ENCODE assay signal across 22 cellular contexts in genomic region chr2:15092691-15093090, GRCh38.
A peak's percentile ranks its signal among the peaks of the same experiment; 100 is the strongest.
DNase-seq lines count a peak whose midpoint lies in the region; ATAC-seq and TF ChIP-seq lines count a peak whose summit lies in the region.
"Had no signal": no experiment of that assay in that cellular context is flagged by ENCODE, and none has a peak within 500 bp of the region (broad histone marks: within the 10 kb centered on the region; RNA-seq: fewer than 3 reads in every experiment).

No MANE protein-coding gene starts in this region.

- no peak overlapping the region for H3K27ac Mint-ChIP-seq in activated T-cell treated with anti-CD3 and anti-CD28 coated beads, Interleukin-2, amount 50 U/mL, for 24 hours
- H3K27ac Mint-ChIP-seq: activated CD4-positive, alpha-beta memory T cell treated with anti-CD3 and anti-CD28 coated beads for 36 hours; CD4-positive, CD25-positive, alpha-beta regulatory T cell; nephron progenitor cell; stimulated activated memory B cell treated with anti-CD40 and anti-IgM and Interleukin-4, amounts not matched to agents 10 μg/mL and 1 μg/mL and 100 μg/mL, for 72 hours had no signal

- no peaks in the 10 kb centered on the region for H3K36me3 Mint-ChIP-seq in activated T-cell treated with anti-CD3 and anti-CD28 coated beads, Interleukin-2, amount 50 U/mL, for 24 hours (ENCODE audit: low read depth)
- H3K36me3 Mint-ChIP-seq: activated CD4-positive, alpha-beta memory T cell treated with anti-CD3 and anti-CD28 coated beads for 36 hours; CD4-positive, CD25-positive, alpha-beta regulatory T cell; stimulated activated memory B cell treated with anti-CD40 and anti-IgM and Interleukin-4, amounts not matched to agents 10 μg/mL and 1 μg/mL and 100 μg/mL, for 72 hours had no signal

- in situ Hi-C loops in astrocyte of the cerebellum (cut with HindIII; ENCODE audit: low sequenced_read_pairs): no loop called here
- in situ Hi-C loops in G401 (cut with HindIII; ENCODE audit: low sequenced_read_pairs): no loop called here

- TF ChIP-seq CTCF in AG10803 (conservative IDR thresholded peaks at IDR 0.05; ENCODE audit: low read length) (no peak), astrocyte of the cerebellum (IDR thresholded peaks at IDR 0.05; ENCODE audit: low read depth, low read length, missing control alignments) (no peak)

- no peak for ATAC-seq in GM21786 (IDR thresholded peaks at IDR 0.05; ENCODE audit: unreplicated experiment)
- ATAC-seq: gastrocnemius medialis; stimulated activated memory B cell treated with anti-CD40 and anti-IgM and Interleukin-4, amounts not matched to agents 10 μg/mL and 1 μg/mL and 100 μg/mL, for 72 hours had no signal

- no peaks in the 10 kb centered on the region for H3K27me3 Mint-ChIP-seq in activated T-cell treated with anti-CD3 and anti-CD28 coated beads, Interleukin-2, amount 50 U/mL, for 24 hours
- H3K27me3 Mint-ChIP-seq: activated CD4-positive, alpha-beta memory T cell treated with anti-CD3 and anti-CD28 coated beads for 36 hours; stimulated activated memory B cell treated with anti-CD40 and anti-IgM and Interleukin-4, amounts not matched to agents 10 μg/mL and 1 μg/mL and 100 μg/mL, for 72 hours had no signal

- no peaks in the 10 kb centered on the region for H3K9me3 Mint-ChIP-seq in activated T-cell treated with anti-CD3 and anti-CD28 coated beads, Interleukin-2, amount 50 U/mL, for 24 hours
- H3K9me3 Mint-ChIP-seq: activated CD4-positive, alpha-beta memory T cell treated with anti-CD3 and anti-CD28 coated beads for 36 hours; stimulated activated memory B cell treated with anti-CD40 and anti-IgM and Interleukin-4, amounts not matched to agents 10 μg/mL and 1 μg/mL and 100 μg/mL, for 72 hours had no signal

- peak; percentile 24 for DNase-seq in AG10803 (ENCODE audit: low read depth)
- peak; percentile 45 for DNase-seq in HT1080 (ENCODE audit: low read depth)
- DNase-seq in astrocyte of the cerebellum (ENCODE audit: low read depth): peak; percentile 27
- DNase-seq in iris pigment epithelial cell (ENCODE audit: low read depth): peak; percentile 54
- DNase-seq in activated T-cell treated with anti-CD3 and anti-CD28 coated beads, Interleukin-2, amount 50 U/mL, for 24 hours: no peak
- DNase-seq in DMS53 treated with DMSO at 0.1 percent for 48 hours (lab: John Stamatoyannopoulos, UW; ENCODE audit: unreplicated experiment): no peak
- no peak for DNase-seq in G401 (ENCODE audit: low spot score)
- DNase-seq: activated CD4-positive, alpha-beta memory T cell treated with anti-CD3 and anti-CD28 coated beads for 36 hours; activated effector memory CD4-positive, alpha-beta T cell treated with Interleukin-2 at 50 U/mL for 16 hours; caudate nucleus; CD4-positive, CD25-positive, alpha-beta regulatory T cell; DMS 273 treated with DMSO at 0.1 percent for 48 hours; gastrocnemius medialis; GDM1; hippocampal formation; Kasumi-1; nephron progenitor cell; stimulated activated CD4-positive, alpha-beta T cell treated with anti-CD3 and anti-CD28 coated beads, Interleukin-1b, Interleukin-23, amount 100 ng/mL, for 48 hours; T-helper 2 cell; WERI-Rb-1 had no signal

- peaks cover 4% of the 10 kb centered on the region for H3K4me1 Mint-ChIP-seq in activated T-cell treated with anti-CD3 and anti-CD28 coated beads, Interleukin-2, amount 50 U/mL, for 24 hours (ENCODE audit: low read depth)
- H3K4me1 Mint-ChIP-seq: CD4-positive, CD25-positive, alpha-beta regulatory T cell; stimulated activated memory B cell treated with anti-CD40 and anti-IgM and Interleukin-4, amounts not matched to agents 10 μg/mL and 1 μg/mL and 100 μg/mL, for 72 hours had no signal

- no peak overlapping the region for H3K4me3 Mint-ChIP-seq in activated T-cell treated with anti-CD3 and anti-CD28 coated beads, Interleukin-2, amount 50 U/mL, for 24 hours
- H3K4me3 Mint-ChIP-seq: activated CD4-positive, alpha-beta memory T cell treated with anti-CD3 and anti-CD28 coated beads for 36 hours; CD4-positive, CD25-positive, alpha-beta regulatory T cell; nephron progenitor cell; stimulated activated memory B cell treated with anti-CD40 and anti-IgM and Interleukin-4, amounts not matched to agents 10 μg/mL and 1 μg/mL and 100 μg/mL, for 72 hours had no signal

- H3K4me3 ChIP-seq in AG10803 (ENCODE audit: low read length) (no peak overlapping the region), astrocyte of the cerebellum (ENCODE audit: low read depth, low read length) (no peak overlapping the region)
- H3K4me3 ChIP-seq: gastrocnemius medialis had no signal

Comparison
In these comparisons a context has a peak if more than half of its experiments do, and no peak if none do; other contexts are left out.
1. DNase-seq: peak in AG10803 (single experiment), HT1080 (single experiment), astrocyte of the cerebellum (single experiment) and iris pigment epithelial cell (single experiment); none in activated T-cell treated with anti-CD3 and anti-CD28 coated beads, Interleukin-2, amount 50 U/mL, for 24 hours (single experiment), DMS53 treated with DMSO at 0.1 percent for 48 hours (single experiment) and G401 (single experiment).